14 cellular contexts compared by ENCODE assay signal in the genomic region with DNA sequence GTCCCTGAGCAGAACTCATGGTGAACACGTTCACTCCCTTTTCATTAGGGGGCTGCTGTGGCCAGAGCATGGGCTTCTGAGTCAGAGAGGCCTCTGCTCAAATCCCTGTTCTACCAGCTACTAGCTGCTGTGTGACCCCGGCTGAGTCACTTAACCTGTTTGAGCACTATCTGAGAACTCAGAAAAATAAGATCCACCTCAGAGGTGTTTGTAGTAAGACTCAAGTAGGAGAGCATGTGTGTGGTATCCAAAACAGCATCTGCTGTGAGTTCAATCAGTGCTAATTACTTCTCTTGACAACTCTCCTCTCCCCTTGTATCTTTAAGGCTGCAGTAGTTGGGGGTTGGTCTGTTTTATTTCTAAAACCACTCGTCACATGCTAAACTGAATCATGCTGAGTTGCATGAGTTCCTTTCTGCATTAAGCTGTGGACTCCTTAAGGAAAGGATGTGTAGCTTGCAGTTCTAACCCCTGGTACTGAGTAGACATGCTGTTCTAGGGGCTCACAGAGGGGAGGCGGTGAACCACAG. TPM values are rescaled to one million over a fixed set of nuclear protein-coding genes. Genes with fewer than 3 reads are reported as not detected.
DNase-seq lines count a peak whose midpoint lies in the region; ATAC-seq and TF ChIP-seq lines count a peak whose summit lies in the region.
"Had no signal": no experiment of that assay in that cellular context is flagged by ENCODE, and none has a peak within 500 bp of the region (broad histone marks: within the 10 kb centered on the region; RNA-seq: fewer than 3 reads in every experiment).

No MANE protein-coding gene starts in this region.

- H3K4me1 Mint-ChIP-seq in T-helper 2 cell treated with Interferon-gamma antibody and Interleukin-4, amounts not matched to agents 5 μg/mL and 100 μg/mL, for 36 hours (ENCODE audit: low read depth), result no peaks in the 10 kb centered on the region

- H3K9me3 Mint-ChIP-seq in T-helper 2 cell treated with Interferon-gamma antibody and Interleukin-4, amounts not matched to agents 5 μg/mL and 100 μg/mL, for 36 hours, result peaks cover 26% of the 10 kb centered on the region

- no peak for TF ChIP-seq CTCF in fibroblast of pulmonary artery (IDR thresholded peaks at IDR 0.05; ENCODE audit: low read length, missing control alignments)
- TF ChIP-seq CTCF in upper lobe of right lung (IDR thresholded peaks at IDR 0.05), result no peak

- peaks cover 7% of the 10 kb centered on the region for H3K27me3 Mint-ChIP-seq in T-helper 2 cell treated with Interferon-gamma antibody and Interleukin-4, amounts not matched to agents 5 μg/mL and 100 μg/mL, for 36 hours (ENCODE audit: low read depth)

- H3K4me1 ChIP-seq in upper lobe of right lung, result peaks cover 8% of the 10 kb centered on the region
- H3K4me1 ChIP-seq: neural progenitor cell, testis had no signal

- peaks cover 7% of the 10 kb centered on the region for H3K36me3 Mint-ChIP-seq in T-helper 2 cell treated with Interferon-gamma antibody and Interleukin-4, amounts not matched to agents 5 μg/mL and 100 μg/mL, for 36 hours (ENCODE audit: low read depth)

- intact Hi-C loops in upper lobe of right lung (cut with DNase I), result no loop called here

- H3K4me3 ChIP-seq in fibroblast of pulmonary artery (replicated peaks; ENCODE audit: low read depth, low read length) (no peak overlapping the region), upper lobe of right lung (no peak overlapping the region)
- H3K4me3 ChIP-seq: body of pancreas, neural progenitor cell, testis had no signal

- no peak overlapping the region for H3K27ac Mint-ChIP-seq in T-helper 2 cell treated with Interferon-gamma antibody and Interleukin-4, amounts not matched to agents 5 μg/mL and 100 μg/mL, for 36 hours
- H3K27ac Mint-ChIP-seq: neural progenitor cell had no signal

- no peak overlapping the region for H3K4me3 Mint-ChIP-seq in T-helper 2 cell treated with Interferon-gamma antibody and Interleukin-4, amounts not matched to agents 5 μg/mL and 100 μg/mL, for 36 hours
- H3K4me3 Mint-ChIP-seq: neural progenitor cell had no signal

- DNase-seq in DMS53 (lab: John Stamatoyannopoulos, UW) (peak; percentile 55), DMS53 treated with DMSO at 0.1 percent for 48 hours (lab: John Stamatoyannopoulos, UW; ENCODE audit: unreplicated experiment) (no peak), T1000 (lab: John Stamatoyannopoulos, UW) (peak; percentile 56), fibroblast of pulmonary artery (ENCODE audit: low read depth) (peak; percentile 72), upper lobe of right lung (no peak)
- DNase-seq in T-helper 2 cell treated with Interferon-gamma antibody and Interleukin-4, amounts not matched to agents 5 μg/mL and 100 μg/mL, for 36 hours (ENCODE audit: low spot score), result no peak
- DNase-seq: NCI-H2029; SIG-M5; stimulated activated CD4-positive, alpha-beta T cell treated with anti-CD3 and anti-CD28 coated beads, Interleukin-4, amount 100 ng/mL, for 4 hours; testis had no signal

- ATAC-seq in upper lobe of right lung (peak; percentile 31), GM21576 (IDR thresholded peaks at IDR 0.05; ENCODE audit: unreplicated experiment) (no peak), HG03097 (IDR thresholded peaks at IDR 0.05; ENCODE audit: low FRiP score, unreplicated experiment) (no peak)
- ATAC-seq: body of pancreas had no signal

- H3K9me3 ChIP-seq in upper lobe of right lung, result peaks cover 6% of the 10 kb centered on the region
- H3K9me3 ChIP-seq: body of pancreas, testis had no signal

- no peak overlapping the region for H3K27ac ChIP-seq in upper lobe of right lung
- H3K27ac ChIP-seq: body of pancreas, neural progenitor cell, testis had no signal

- no peaks in the 10 kb centered on the region for H3K27me3 ChIP-seq in upper lobe of right lung
- H3K27me3 ChIP-seq: body of pancreas, neural progenitor cell, testis had no signal

- no peaks in the 10 kb centered on the region for H3K36me3 ChIP-seq in upper lobe of right lung
- H3K36me3 ChIP-seq: neural progenitor cell had no signal

RNA-seq across cellular contexts. Expression of a gene that starts 39.7 kb away (rescaled TPM):
- 112 TPM for total RNA-seq in upper lobe of right lung

Comparison
In these comparisons a context has a peak if more than half of its experiments do, and no peak if none do; other contexts are left out.
1. DNase-seq: peak in DMS53 (single experiment), T1000 (single experiment) and fibroblast of pulmonary artery (single experiment); none in DMS53 treated with DMSO at 0.1 percent for 48 hours (single experiment), upper lobe of right lung (single experiment) and T-helper 2 cell treated with Interferon-gamma antibody and Interleukin-4, amounts not matched to agents 5 μg/mL and 100 μg/mL, for 36 hours (single experiment).